In the genomic region with DNA sequence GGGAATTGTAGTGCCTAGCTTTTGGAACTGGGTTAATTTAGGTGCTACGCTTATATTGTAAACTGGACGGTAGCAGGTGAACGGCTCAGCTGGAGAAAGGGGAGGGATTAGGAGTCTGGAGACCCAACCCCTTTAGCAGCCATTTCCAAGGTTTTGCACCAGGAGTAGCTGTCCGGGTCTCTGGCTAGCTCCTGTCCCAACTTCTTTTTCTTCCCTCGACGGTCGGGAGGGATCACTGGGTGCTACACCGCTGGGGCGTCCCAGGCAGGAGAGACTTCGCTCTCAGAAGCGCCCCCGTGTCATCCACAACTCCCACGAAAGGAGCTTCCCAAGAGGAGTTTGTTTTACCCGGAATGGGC, we compare ENCODE assay signal across 11 cellular contexts. TPM values are rescaled to one million over a fixed set of nuclear protein-coding genes. Genes with fewer than 3 reads are reported as not detected.
A peak's percentile ranks its signal among the peaks of the same experiment; 100 is the strongest.
DNase-seq lines count a peak whose midpoint lies in the region; ATAC-seq, FAIRE-seq and TF ChIP-seq lines count a peak whose summit lies in the region.
"Had no signal": no experiment of that assay in that cellular context is flagged by ENCODE, and none has a peak within 500 bp of the region (broad histone marks: within the 10 kb centered on the region; RNA-seq: fewer than 3 reads in every experiment).

No MANE protein-coding gene starts in this region.

- no peak for TF ChIP-seq EP300 in A549 (IDR thresholded peaks at IDR 0.05)

- H3K4me3 ChIP-seq in A549 = peak overlapping the region; percentile 51
- peak overlapping the region; percentile 54 for H3K4me3 ChIP-seq in kidney epithelial cell (ENCODE audit: low read depth, low read length)

- H3K4me1 ChIP-seq in A549 = peaks cover 22% of the 10 kb centered on the region

- TF ChIP-seq POLR2A in A549 (IDR thresholded peaks at IDR 0.05; ENCODE audit: low read length) = no peak

- DNase-seq in A549 (ENCODE audit: low read depth in 1 of 2, low spot score in 1 of 2) (peak; percentile 66 to 68), NCI-H1436 (lab: John Stamatoyannopoulos, UW) (peak; percentile 60), UCSD-AML1 (lab: John Stamatoyannopoulos, UW; ENCODE audit: unreplicated experiment) (peak; percentile 9), kidney epithelial cell (ENCODE audit: low read depth) (peak; percentile 41)
- DNase-seq in activated CD4-positive, alpha-beta T cell treated with anti-CD3 and anti-CD28 coated beads, Interleukin-2, amount 50 U/mL, for 48 hours = no peak
- no peak for DNase-seq in stimulated activated CD4-positive, alpha-beta T cell treated with anti-CD3 and anti-CD28 coated beads, Interleukin-4, amount 100 ng/mL, for 1 hour
- DNase-seq in activated CD4-positive, alpha-beta T cell treated with anti-CD3 and anti-CD28 coated beads, Interleukin-2, amount 50 U/mL, for 1 hour = no peak
- DNase-seq: T-helper 1 cell had no signal

- WGBS in A549 (ENCODE audit: missing lambda C conversion rate) = under 1% methylated on average over 14 of the region's 14 CpGs

- CTCF ChIA-PET in A549 (lab: Yijun Ruan, JAX) = interaction anchor here (0.7 to 1.2 kb wide), 5 partner anchors 10 to 486 kb away, joined by 3 read pairs; no protein-coding TSS in a partner anchor

- H3K9me3 ChIP-seq in A549 = no peaks in the 10 kb centered on the region

- POLR2A ChIA-PET in A549 (lab: Yijun Ruan, JAX) = no interaction called here

- TF ChIP-seq CTCF in A549 (IDR thresholded peaks at IDR 0.05) = no peak
- TF ChIP-seq CTCF in kidney epithelial cell (IDR thresholded peaks at IDR 0.05; ENCODE audit: insufficient read depth, low read length, poor library complexity, severe bottlenecking) = no peak

- no peak overlapping the region for H3K27ac ChIP-seq in A549
- H3K27ac ChIP-seq: C4-2B, epithelial cell of prostate had no signal

- peak overlapping the region; percentile 100 for H3K4me2 ChIP-seq in A549

- H3K27me3 ChIP-seq in kidney epithelial cell (ENCODE audit: control insufficient read depth, insufficient read depth, low read length) = peaks cover 9% of the 10 kb centered on the region

- peak; percentile 13 for FAIRE-seq in A549 (lab: Jason Lieb, UNC)

- peak; percentile 73 to 77 for ATAC-seq in A549
- no peak for ATAC-seq in GM21737 (IDR thresholded peaks at IDR 0.05; ENCODE audit: unreplicated experiment)

- no peak for TF ChIP-seq RAD21 in A549 (conservative IDR thresholded peaks at IDR 0.05 in 1 of 2, IDR thresholded peaks at IDR 0.05 in 1 of 2)

- H3K36me3 ChIP-seq in kidney epithelial cell (ENCODE audit: control insufficient read depth, insufficient read depth, low read length) = no peaks in the 10 kb centered on the region

TF ChIP-seq in A549, 52 proteins besides CTCF, POLR2A, EP300 and RAD21:
- no peak for TF ChIP-seq JUNB (IDR thresholded peaks at IDR 0.05)
- TF ChIP-seq, protein P1, sequence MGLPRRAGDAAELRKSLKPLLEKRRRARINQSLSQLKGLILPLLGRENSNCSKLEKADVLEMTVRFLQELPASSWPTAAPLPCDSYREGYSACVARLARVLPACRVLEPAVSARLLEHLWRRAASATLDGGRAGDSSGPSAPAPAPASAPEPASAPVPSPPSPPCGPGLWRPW (IDR thresholded peaks at IDR 0.05) = no peak
- TF ChIP-seq, protein P2, sequence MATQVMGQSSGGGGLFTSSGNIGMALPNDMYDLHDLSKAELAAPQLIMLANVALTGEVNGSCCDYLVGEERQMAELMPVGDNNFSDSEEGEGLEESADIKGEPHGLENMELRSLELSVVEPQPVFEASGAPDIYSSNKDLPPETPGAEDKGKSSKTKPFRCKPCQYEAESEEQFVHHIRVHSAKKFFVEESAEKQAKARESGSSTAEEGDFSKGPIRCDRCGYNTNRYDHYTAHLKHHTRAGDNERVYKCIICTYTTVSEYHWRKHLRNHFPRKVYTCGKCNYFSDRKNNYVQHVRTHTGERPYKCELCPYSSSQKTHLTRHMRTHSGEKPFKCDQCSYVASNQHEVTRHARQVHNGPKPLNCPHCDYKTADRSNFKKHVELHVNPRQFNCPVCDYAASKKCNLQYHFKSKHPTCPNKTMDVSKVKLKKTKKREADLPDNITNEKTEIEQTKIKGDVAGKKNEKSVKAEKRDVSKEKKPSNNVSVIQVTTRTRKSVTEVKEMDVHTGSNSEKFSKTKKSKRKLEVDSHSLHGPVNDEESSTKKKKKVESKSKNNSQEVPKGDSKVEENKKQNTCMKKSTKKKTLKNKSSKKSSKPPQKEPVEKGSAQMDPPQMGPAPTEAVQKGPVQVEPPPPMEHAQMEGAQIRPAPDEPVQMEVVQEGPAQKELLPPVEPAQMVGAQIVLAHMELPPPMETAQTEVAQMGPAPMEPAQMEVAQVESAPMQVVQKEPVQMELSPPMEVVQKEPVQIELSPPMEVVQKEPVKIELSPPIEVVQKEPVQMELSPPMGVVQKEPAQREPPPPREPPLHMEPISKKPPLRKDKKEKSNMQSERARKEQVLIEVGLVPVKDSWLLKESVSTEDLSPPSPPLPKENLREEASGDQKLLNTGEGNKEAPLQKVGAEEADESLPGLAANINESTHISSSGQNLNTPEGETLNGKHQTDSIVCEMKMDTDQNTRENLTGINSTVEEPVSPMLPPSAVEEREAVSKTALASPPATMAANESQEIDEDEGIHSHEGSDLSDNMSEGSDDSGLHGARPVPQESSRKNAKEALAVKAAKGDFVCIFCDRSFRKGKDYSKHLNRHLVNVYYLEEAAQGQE (IDR thresholded peaks at IDR 0.05) = no peak
- TF ChIP-seq, protein P3, sequence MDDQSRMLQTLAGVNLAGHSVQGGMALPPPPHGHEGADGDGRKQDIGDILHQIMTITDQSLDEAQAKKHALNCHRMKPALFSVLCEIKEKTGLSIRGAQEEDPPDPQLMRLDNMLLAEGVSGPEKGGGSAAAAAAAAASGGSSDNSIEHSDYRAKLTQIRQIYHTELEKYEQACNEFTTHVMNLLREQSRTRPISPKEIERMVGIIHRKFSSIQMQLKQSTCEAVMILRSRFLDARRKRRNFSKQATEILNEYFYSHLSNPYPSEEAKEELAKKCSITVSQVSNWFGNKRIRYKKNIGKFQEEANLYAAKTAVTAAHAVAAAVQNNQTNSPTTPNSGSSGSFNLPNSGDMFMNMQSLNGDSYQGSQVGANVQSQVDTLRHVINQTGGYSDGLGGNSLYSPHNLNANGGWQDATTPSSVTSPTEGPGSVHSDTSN (IDR thresholded peaks at IDR 0.05) = 0 out of 2 replicates have a peak, but pooled peaks have one; percentile 22
- TF ChIP-seq, protein P4, sequence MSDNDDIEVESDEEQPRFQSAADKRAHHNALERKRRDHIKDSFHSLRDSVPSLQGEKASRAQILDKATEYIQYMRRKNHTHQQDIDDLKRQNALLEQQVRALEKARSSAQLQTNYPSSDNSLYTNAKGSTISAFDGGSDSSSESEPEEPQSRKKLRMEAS (IDR thresholded peaks at IDR 0.05) = 0 out of 2 replicates have a peak, but pooled peaks have one; percentile 2

RNA-seq across cellular contexts. Expression of a gene that starts 0.7 kb away (rescaled TPM):
- polyA plus RNA-seq in A549 (2011; rRNA removed) (0.14 and 0.22 TPM in 2 replicates), A549 (2017; fragmentation: RNase III; extraction: RNeasy Plus Mini Kit Qiagen cat#74134 plus additional on column Dnase treatment) (not detected in 3 replicates)
- polyA plus RNA-seq in A549 (2012; cell fraction: cytosol; rRNA removed) = not detected in 2 replicates
- polyA plus RNA-seq in A549 (2012; cell fraction: nucleus; rRNA removed) = not detected in 2 replicates
- 0.29 TPM in 1 of 2 replicates, not detected in the other for polyA minus RNA-seq in A549 (2011; rRNA and poly(A)+ RNA removed)
- total RNA-seq in kidney epithelial cell = 2.3 and 3.1 TPM in 2 replicates

Comparison
In these comparisons a context has a peak if more than half of its experiments do, and no peak if none do; other contexts are left out.
1. DNase-seq: peak in A549 (2 of 2), NCI-H1436 (single experiment), UCSD-AML1 (single experiment) and kidney epithelial cell (single experiment); none in activated CD4-positive, alpha-beta T cell treated with anti-CD3 and anti-CD28 coated beads, Interleukin-2, amount 50 U/mL, for 48 hours (0 of 2), stimulated activated CD4-positive, alpha-beta T cell treated with anti-CD3 and anti-CD28 coated beads, Interleukin-4, amount 100 ng/mL, for 1 hour (single experiment) and activated CD4-positive, alpha-beta T cell treated with anti-CD3 and anti-CD28 coated beads, Interleukin-2, amount 50 U/mL, for 1 hour (single experiment).